In genomic region chr1:235324296-235324695, GRCh38 we compare ENCODE assay signal across 13 cellular contexts. TPM values are rescaled to one million over a fixed set of nuclear protein-coding genes. Genes with fewer than 3 reads are reported as not detected.
DNase-seq lines count a peak whose midpoint lies in the region; ATAC-seq and TF ChIP-seq lines count a peak whose summit lies in the region.
"Had no signal": no experiment of that assay in that cellular context is flagged by ENCODE, and none has a peak within 500 bp of the region (broad histone marks: within the 10 kb centered on the region; RNA-seq: fewer than 3 reads in every experiment).

No MANE protein-coding gene starts in this region.

- H3K4me1 Mint-ChIP-seq in activated naive CD4-positive, alpha-beta T cell treated with anti-CD3 and anti-CD28 coated beads, Interleukin-2, amount 10 ng/mL, durations not matched to agents 7 days and 5 days, result peaks cover 49% of the 10 kb centered on the region
- H3K4me1 Mint-ChIP-seq in T-helper 17 cell, result peaks cover 47% of the 10 kb centered on the region
- H3K4me1 Mint-ChIP-seq in glutamatergic neuron (ENCODE audit: low read depth, unreplicated experiment), result peaks cover 20% of the 10 kb centered on the region
- peaks cover 47% of the 10 kb centered on the region for H3K4me1 Mint-ChIP-seq in stimulated activated naive CD8-positive, alpha-beta T cell treated with anti-CD3 and anti-CD28 coated beads, Interleukin-15, amount 100 ng/mL, for 72 hours

- no peak for DNase-seq in activated naive CD4-positive, alpha-beta T cell treated with anti-CD3 and anti-CD28 coated beads, Interleukin-2, amount 10 ng/mL, durations not matched to agents 7 days and 5 days
- DNase-seq in activated naive CD4-positive, alpha-beta T cell treated with Interleukin-2 at 50 U/mL for 16 hours, result no peak
- DNase-seq in T-helper 17 cell (no peak), glutamatergic neuron (no peak), medulla oblongata (ENCODE audit: extremely low spot score) (no peak), coronary artery (ENCODE audit: low spot score) (no peak), SKM-1 treated with dmso at 0.1 percent for 144 hours (lab: John Stamatoyannopoulos, UW; ENCODE audit: unreplicated experiment) (no peak)
- no peak for DNase-seq in stimulated activated naive CD8-positive, alpha-beta T cell treated with anti-CD3 and anti-CD28 coated beads, Interleukin-15, amount 100 ng/mL, for 72 hours
- DNase-seq: activated CD4-positive, CD25-positive, alpha-beta regulatory T cell; NCI-H1092 treated with DMSO at 0.1 percent for 48 hours; NCI-H524; SHP77 had no signal

- CTCF ChIA-PET in activated naive CD4-positive, alpha-beta T cell treated with anti-CD3 and anti-CD28 coated beads, Interleukin-2, amount 10 ng/mL, durations not matched to agents 7 days and 5 days (lab: Charles Lee), result interaction anchor here (1.4 to 1.6 kb wide), 3 partner anchors 9 to 72 kb away, joined by 5 to 6 read pairs (median 5); no protein-coding TSS in a partner anchor

- no peaks in the 10 kb centered on the region for H3K9me3 Mint-ChIP-seq in activated naive CD4-positive, alpha-beta T cell treated with anti-CD3 and anti-CD28 coated beads, Interleukin-2, amount 10 ng/mL, durations not matched to agents 7 days and 5 days
- H3K9me3 Mint-ChIP-seq in glutamatergic neuron (ENCODE audit: unreplicated experiment), result peaks cover 5% of the 10 kb centered on the region
- H3K9me3 Mint-ChIP-seq in stimulated activated naive CD8-positive, alpha-beta T cell treated with anti-CD3 and anti-CD28 coated beads, Interleukin-15, amount 100 ng/mL, for 72 hours, result no peaks in the 10 kb centered on the region

- peak overlapping the region; percentile 94 for H3K4me3 Mint-ChIP-seq in activated naive CD4-positive, alpha-beta T cell treated with anti-CD3 and anti-CD28 coated beads, Interleukin-2, amount 10 ng/mL, durations not matched to agents 7 days and 5 days
- H3K4me3 Mint-ChIP-seq in T-helper 17 cell, result peak overlapping the region; percentile 87
- peak overlapping the region; percentile 39 for H3K4me3 Mint-ChIP-seq in glutamatergic neuron (ENCODE audit: unreplicated experiment)
- peak overlapping the region; percentile 67 to 85 for H3K4me3 Mint-ChIP-seq in stimulated activated naive CD8-positive, alpha-beta T cell treated with anti-CD3 and anti-CD28 coated beads, Interleukin-15, amount 100 ng/mL, for 72 hours

- H3K4me3 ChIP-seq in coronary artery, result no peak overlapping the region

- H3K27me3 Mint-ChIP-seq in activated naive CD4-positive, alpha-beta T cell treated with anti-CD3 and anti-CD28 coated beads, Interleukin-2, amount 10 ng/mL, durations not matched to agents 7 days and 5 days, result no peaks in the 10 kb centered on the region
- no peaks in the 10 kb centered on the region for H3K27me3 Mint-ChIP-seq in T-helper 17 cell
- peaks cover 8% of the 10 kb centered on the region for H3K27me3 Mint-ChIP-seq in glutamatergic neuron (ENCODE audit: unreplicated experiment)
- H3K27me3 Mint-ChIP-seq in stimulated activated naive CD8-positive, alpha-beta T cell treated with anti-CD3 and anti-CD28 coated beads, Interleukin-15, amount 100 ng/mL, for 72 hours, result no peaks in the 10 kb centered on the region

- TF ChIP-seq CTCF in glutamatergic neuron (IDR thresholded peaks at IDR 0.05; ENCODE audit: partially characterized antibody, unreplicated experiment), result no peak
- TF ChIP-seq CTCF in coronary artery (IDR thresholded peaks at IDR 0.05), result no peak

- H3K27ac Mint-ChIP-seq in activated naive CD4-positive, alpha-beta T cell treated with anti-CD3 and anti-CD28 coated beads, Interleukin-2, amount 10 ng/mL, durations not matched to agents 7 days and 5 days, result peak overlapping the region; percentile 62
- no peak overlapping the region for H3K27ac Mint-ChIP-seq in T-helper 17 cell
- H3K27ac Mint-ChIP-seq in glutamatergic neuron (ENCODE audit: unreplicated experiment), result no peak overlapping the region
- peak overlapping the region in 1 of 2 donors; percentile 15 for H3K27ac Mint-ChIP-seq in stimulated activated naive CD8-positive, alpha-beta T cell treated with anti-CD3 and anti-CD28 coated beads, Interleukin-15, amount 100 ng/mL, for 72 hours

- H3K36me3 Mint-ChIP-seq in activated naive CD4-positive, alpha-beta T cell treated with anti-CD3 and anti-CD28 coated beads, Interleukin-2, amount 10 ng/mL, durations not matched to agents 7 days and 5 days, result peaks cover 31% of the 10 kb centered on the region
- peaks cover 21% of the 10 kb centered on the region for H3K36me3 Mint-ChIP-seq in T-helper 17 cell (ENCODE audit: low read depth)
- H3K36me3 Mint-ChIP-seq in glutamatergic neuron (ENCODE audit: unreplicated experiment), result no peaks in the 10 kb centered on the region

- H3K27ac ChIP-seq in coronary artery, result no peak overlapping the region
- H3K27ac ChIP-seq: HL-60 had no signal

- no peak for ATAC-seq in T-helper 17 cell
- no peak for ATAC-seq in stimulated activated naive CD8-positive, alpha-beta T cell treated with anti-CD3 and anti-CD28 coated beads, Interleukin-15, amount 100 ng/mL, for 72 hours

- no peaks in the 10 kb centered on the region for H3K9me3 ChIP-seq in T-helper 17 cell (ENCODE audit: control insufficient read depth, low read length, poor library complexity, severe bottlenecking)

RNA-seq across cellular contexts. Expression of gene ARID4B, which starts 3.7 kb away (rescaled TPM):
- total RNA-seq in T-helper 17 cell (100 to 1,000 TPM; 163 to 182 TPM), glutamatergic neuron (ENCODE audit: unreplicated experiment) (65.9 TPM)

RNA-seq across cellular contexts. Expression of gene GGPS1, which starts 4.1 kb away (rescaled TPM):
- total RNA-seq in T-helper 17 cell (10 to 100 TPM; 28.0 to 28.2 TPM), glutamatergic neuron (ENCODE audit: unreplicated experiment) (53.0 TPM)

RNA-seq across cellular contexts. Expression of gene TBCE, which starts 42.9 kb away (rescaled TPM):
- total RNA-seq in T-helper 17 cell, result 10 to 100 TPM; 14.6 to 18.3 TPM
- total RNA-seq in glutamatergic neuron (ENCODE audit: unreplicated experiment), result 30.7 TPM

Comparison
In these comparisons a context has a peak if more than half of its experiments do, and no peak if none do; other contexts are left out.
1. H3K4me3 Mint-ChIP-seq: peak in every context shown above with its lines; median percentile 94 in activated naive CD4-positive, alpha-beta T cell treated with anti-CD3 and anti-CD28 coated beads, Interleukin-2, amount 10 ng/mL, durations not matched to agents 7 days and 5 days; 87 in T-helper 17 cell; 76 in stimulated activated naive CD8-positive, alpha-beta T cell treated with anti-CD3 and anti-CD28 coated beads, Interleukin-15, amount 100 ng/mL, for 72 hours; 39 in glutamatergic neuron.